Comparison of ENCODE assay signal across 1 cellular context in genomic region chr6:13423292-13423691, GRCh38.
TF ChIP-seq lines count a peak whose summit lies in the region.

No MANE protein-coding gene starts in this region.

TF ChIP-seq in IMR-90, 13 proteins besides CTCF, POLR2A, EP300 and RAD21 (continued from another document):
- TF ChIP-seq SMC3 (IDR thresholded peaks at IDR 0.05; ENCODE audit: low read depth, low read length): no peak
